15 cellular contexts compared by ENCODE assay signal in the genomic region with DNA sequence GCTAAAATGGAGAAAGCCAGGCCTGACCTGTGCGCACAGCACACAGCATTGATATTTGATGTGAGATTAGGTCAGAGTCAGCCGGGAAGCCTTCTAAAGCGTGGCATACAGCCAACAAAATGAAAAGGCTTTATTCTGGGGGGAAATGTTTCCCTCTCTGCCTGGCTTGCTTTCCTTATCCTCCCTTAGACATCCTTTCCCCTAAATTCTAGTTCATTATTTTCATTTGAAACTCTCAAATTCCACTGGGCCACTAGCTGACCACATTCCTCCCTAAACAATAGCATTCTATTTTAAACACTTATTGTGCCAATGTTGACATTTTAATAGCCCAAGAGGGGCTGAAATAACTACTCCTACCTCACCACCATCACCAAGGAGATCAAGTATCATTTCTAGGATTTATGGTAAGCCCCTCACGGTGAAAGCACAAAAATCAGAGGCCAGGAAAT. TPM values are rescaled to one million over a fixed set of nuclear protein-coding genes. Genes with fewer than 3 reads are reported as not detected.
DNase-seq lines count a peak whose midpoint lies in the region; ATAC-seq and TF ChIP-seq lines count a peak whose summit lies in the region.
"Had no signal": no experiment of that assay in that cellular context is flagged by ENCODE, and none has a peak within 500 bp of the region (broad histone marks: within the 10 kb centered on the region; RNA-seq: fewer than 3 reads in every experiment).

No MANE protein-coding gene starts in this region.

- peaks cover 11% of the 10 kb centered on the region for H3K4me1 ChIP-seq in lower lobe of right lung
- no peaks in the 10 kb centered on the region for H3K4me1 ChIP-seq in naive thymus-derived CD4-positive, alpha-beta T cell (ENCODE audit: control insufficient read depth in 2 of 2, insufficient read depth in 2 of 2, low read length in 2 of 2)
- H3K4me1 ChIP-seq: BLaER1 treated with 17β-estradiol and CSF1 and Interleukin-3, amounts not matched to agents 10 nM and 100 nM had no signal

- H3K4me3 Mint-ChIP-seq in naive thymus-derived CD4-positive, alpha-beta T cell: no peak overlapping the region
- H3K4me3 Mint-ChIP-seq in immature natural killer cell: no peak overlapping the region
- H3K4me3 Mint-ChIP-seq: endodermal cell; IgD-negative memory B cell; naive thymus-derived CD8-positive, alpha-beta T cell had no signal

- peaks cover 0 to 7% (median 0%) of the 10 kb centered on the region in 5 donors for H3K27me3 Mint-ChIP-seq in naive thymus-derived CD4-positive, alpha-beta T cell
- no peaks in the 10 kb centered on the region for H3K27me3 Mint-ChIP-seq in immature natural killer cell (ENCODE audit: low read depth in 3 of 3)
- H3K27me3 Mint-ChIP-seq: IgD-negative memory B cell had no signal

- no peak for ATAC-seq in lower lobe of right lung
- no peak for ATAC-seq in naive thymus-derived CD4-positive, alpha-beta T cell
- no peak for ATAC-seq in activated naive CD4-positive, alpha-beta T cell treated with anti-CD3 and anti-CD28 coated beads, Interleukin-2, amount 50 U/mL, for 72 hours
- ATAC-seq: naive thymus-derived CD8-positive, alpha-beta T cell had no signal

- no peaks in the 10 kb centered on the region for H3K36me3 ChIP-seq in lower lobe of right lung
- no peaks in the 10 kb centered on the region for H3K36me3 ChIP-seq in naive thymus-derived CD4-positive, alpha-beta T cell (ENCODE audit: control insufficient read depth in 2 of 3, insufficient read depth in 3 of 3, low read length in 3 of 3)
- H3K36me3 ChIP-seq: BLaER1 treated with 17β-estradiol and CSF1 and Interleukin-3, amounts not matched to agents 10 nM and 100 nM; SJSA1 had no signal

- DNase-seq in AG10803 (ENCODE audit: low read depth) (peak; percentile 47), HT1080 (ENCODE audit: low read depth) (peak; percentile 13), choroid plexus epithelial cell (ENCODE audit: low read depth) (peak; percentile 37), lower lobe of right lung (no peak), NCI-H2081 (lab: John Stamatoyannopoulos, UW) (no peak), immature natural killer cell (no peak)
- no peak for DNase-seq in naive thymus-derived CD4-positive, alpha-beta T cell
- DNase-seq in activated naive CD4-positive, alpha-beta T cell treated with anti-CD3 and anti-CD28 coated beads, Interleukin-2, amount 50 U/mL, for 72 hours (ENCODE audit: low spot score in 2 of 2): no peak
- DNase-seq: activated CD8-positive, alpha-beta memory T cell treated with anti-CD3 and anti-CD28 coated beads, Interleukin-2, amount 50 U/mL, for 48 hours; endodermal cell; naive thymus-derived CD8-positive, alpha-beta T cell; NCI-H226 had no signal

- intact Hi-C loops in lower lobe of right lung (cut with DNase I): no loop called here
- intact Hi-C loops in naive thymus-derived CD4-positive, alpha-beta T cell (cut with micrococcal nuclease): no loop called here

- H3K27ac ChIP-seq in lower lobe of right lung: peak overlapping the region; percentile 22
- H3K27ac ChIP-seq in naive thymus-derived CD4-positive, alpha-beta T cell (ENCODE audit: low read depth, low read length): no peak overlapping the region
- H3K27ac ChIP-seq: BLaER1 treated with 17β-estradiol and CSF1 and Interleukin-3, amounts not matched to agents 10 nM and 100 nM; SJSA1 had no signal

- H3K9me3 ChIP-seq in lower lobe of right lung: no peaks in the 10 kb centered on the region
- no peaks in the 10 kb centered on the region for H3K9me3 ChIP-seq in naive thymus-derived CD4-positive, alpha-beta T cell (ENCODE audit: control insufficient read depth in 2 of 3, low read length in 3 of 3)
- H3K9me3 ChIP-seq: SJSA1 had no signal

- POLR2A ChIA-PET in naive thymus-derived CD4-positive, alpha-beta T cell (lab: Charles Lee): no interaction called here

- H3K4me3 ChIP-seq in AG10803 (ENCODE audit: low read length) (no peak overlapping the region), choroid plexus epithelial cell (ENCODE audit: low read depth, low read length) (no peak overlapping the region), lower lobe of right lung (no peak overlapping the region)
- H3K4me3 ChIP-seq in naive thymus-derived CD4-positive, alpha-beta T cell (ENCODE audit: low read length): no peak overlapping the region
- H3K4me3 ChIP-seq: BLaER1 treated with 17β-estradiol and CSF1 and Interleukin-3, amounts not matched to agents 10 nM and 100 nM; SJSA1 had no signal

- peaks cover 0 to 21% (median 7%) of the 10 kb centered on the region in 11 donors for H3K9me3 Mint-ChIP-seq in naive thymus-derived CD4-positive, alpha-beta T cell
- peaks cover 5 to 9% of the 10 kb centered on the region in 2 donors for H3K9me3 Mint-ChIP-seq in activated naive CD4-positive, alpha-beta T cell treated with anti-CD3 and anti-CD28 coated beads, Interleukin-2, amount 50 U/mL, for 72 hours
- peaks cover 0 to 5% (median 1%) of the 10 kb centered on the region in 6 donors for H3K9me3 Mint-ChIP-seq in immature natural killer cell
- H3K9me3 Mint-ChIP-seq: IgD-negative memory B cell had no signal

- peaks cover 0 to 16% (median 9%) of the 10 kb centered on the region in 5 donors for H3K36me3 Mint-ChIP-seq in naive thymus-derived CD4-positive, alpha-beta T cell
- peaks cover 9 to 15% of the 10 kb centered on the region in 2 donors for H3K36me3 Mint-ChIP-seq in activated naive CD4-positive, alpha-beta T cell treated with anti-CD3 and anti-CD28 coated beads, Interleukin-2, amount 50 U/mL, for 72 hours
- H3K36me3 Mint-ChIP-seq in immature natural killer cell: peaks cover 0 to 3% (median 0%) of the 10 kb centered on the region in 3 donors
- H3K36me3 Mint-ChIP-seq: IgD-negative memory B cell had no signal

- H3K27ac Mint-ChIP-seq in naive thymus-derived CD4-positive, alpha-beta T cell: no peak overlapping the region
- H3K27ac Mint-ChIP-seq in activated naive CD4-positive, alpha-beta T cell treated with anti-CD3 and anti-CD28 coated beads, Interleukin-2, amount 50 U/mL, for 72 hours: no peak overlapping the region
- no peak overlapping the region for H3K27ac Mint-ChIP-seq in immature natural killer cell
- H3K27ac Mint-ChIP-seq: endodermal cell; IgD-negative memory B cell; naive thymus-derived CD8-positive, alpha-beta T cell had no signal

- H3K4me1 Mint-ChIP-seq in naive thymus-derived CD4-positive, alpha-beta T cell: no peaks in the 10 kb centered on the region
- H3K4me1 Mint-ChIP-seq in immature natural killer cell: no peaks in the 10 kb centered on the region
- H3K4me1 Mint-ChIP-seq: IgD-negative memory B cell; naive thymus-derived CD8-positive, alpha-beta T cell had no signal

- no peaks in the 10 kb centered on the region for H3K27me3 ChIP-seq in lower lobe of right lung (ENCODE audit: low read depth)
- no peaks in the 10 kb centered on the region for H3K27me3 ChIP-seq in naive thymus-derived CD4-positive, alpha-beta T cell (ENCODE audit: control insufficient read depth in 2 of 2, insufficient read depth in 2 of 2, low read length in 2 of 2)
- H3K27me3 ChIP-seq: BLaER1 treated with 17β-estradiol and CSF1 and Interleukin-3, amounts not matched to agents 10 nM and 100 nM had no signal

- no peak for TF ChIP-seq CTCF in AG10803 (conservative IDR thresholded peaks at IDR 0.05; ENCODE audit: low read length)
- no peak for TF ChIP-seq CTCF in choroid plexus epithelial cell (conservative IDR thresholded peaks at IDR 0.05; ENCODE audit: low read depth, low read length)
- no peak for TF ChIP-seq CTCF in lower lobe of right lung (IDR thresholded peaks at IDR 0.05)

- CTCF ChIA-PET in naive thymus-derived CD4-positive, alpha-beta T cell (lab: Charles Lee): no interaction called here

RNA-seq across cellular contexts. Expression of a gene that starts 49.4 kb away (rescaled TPM):
- total RNA-seq in HT1080 (2014; rRNA removed; shearing (Covaris generic)): 1.2 and 1.5 TPM in 2 replicates
- 3.3 and 5.3 TPM in 2 replicates for polyA plus RNA-seq in HT1080 (2015; cell fraction: cytosol; rRNA removed)
- 3.8 and 4.2 TPM in 2 replicates for polyA plus RNA-seq in HT1080 (2015; cell fraction: nucleus; rRNA removed)
- total RNA-seq in lower lobe of right lung: 27.7 TPM
- 1 to 10 TPM; 1.2 to 3.0 (median 1.8) TPM for total RNA-seq in naive thymus-derived CD4-positive, alpha-beta T cell
- polyA plus RNA-seq in naive thymus-derived CD4-positive, alpha-beta T cell: 1 to 10 TPM; 2.0 TPM
- total RNA-seq in activated naive CD4-positive, alpha-beta T cell treated with anti-CD3 and anti-CD28 coated beads, Interleukin-2, amount 50 U/mL, for 72 hours: 1 to 10 TPM; 2.9 to 3.0 TPM
- polyA plus RNA-seq in immature natural killer cell: 1 to 10 TPM; 2.2 to 6.3 (median 2.4) TPM

RNA-seq across cellular contexts. Expression of a gene that starts 49.4 kb away (rescaled TPM):
- total RNA-seq in HT1080 (2014; rRNA removed; shearing (Covaris generic)): 26.6 and 30.1 TPM in 2 replicates
- 36.5 and 52.6 TPM in 2 replicates for polyA plus RNA-seq in HT1080 (2015; cell fraction: cytosol; rRNA removed)
- 65.4 and 75.4 TPM in 2 replicates for polyA plus RNA-seq in HT1080 (2015; cell fraction: nucleus; rRNA removed)
- total RNA-seq in lower lobe of right lung: 96.6 TPM
- 10 to 100 TPM; 20.8 to 26.3 (median 26.0) TPM for total RNA-seq in naive thymus-derived CD4-positive, alpha-beta T cell
- 10 to 100 TPM; 11.8 to 15.2 TPM for polyA plus RNA-seq in naive thymus-derived CD4-positive, alpha-beta T cell
- 10 to 100 TPM in 1 of 2 donors, 1 to 10 TPM in 1; 8.7 to 19.2 TPM for total RNA-seq in activated naive CD4-positive, alpha-beta T cell treated with anti-CD3 and anti-CD28 coated beads, Interleukin-2, amount 50 U/mL, for 72 hours
- 10 to 100 TPM; 11.9 to 24.8 (median 17.6) TPM for polyA plus RNA-seq in immature natural killer cell

Comparison
In these comparisons a context has a peak if more than half of its experiments do, and no peak if none do; other contexts are left out.
1. DNase-seq: peak in AG10803 (single experiment), HT1080 (single experiment) and choroid plexus epithelial cell (single experiment); none in lower lobe of right lung (single experiment), naive thymus-derived CD4-positive, alpha-beta T cell (0 of 9), activated naive CD4-positive, alpha-beta T cell treated with anti-CD3 and anti-CD28 coated beads, Interleukin-2, amount 50 U/mL, for 72 hours (0 of 2), NCI-H2081 (0 of 2) and immature natural killer cell (0 of 3).